1 cellular context compared by ENCODE assay signal in the genomic region with DNA sequence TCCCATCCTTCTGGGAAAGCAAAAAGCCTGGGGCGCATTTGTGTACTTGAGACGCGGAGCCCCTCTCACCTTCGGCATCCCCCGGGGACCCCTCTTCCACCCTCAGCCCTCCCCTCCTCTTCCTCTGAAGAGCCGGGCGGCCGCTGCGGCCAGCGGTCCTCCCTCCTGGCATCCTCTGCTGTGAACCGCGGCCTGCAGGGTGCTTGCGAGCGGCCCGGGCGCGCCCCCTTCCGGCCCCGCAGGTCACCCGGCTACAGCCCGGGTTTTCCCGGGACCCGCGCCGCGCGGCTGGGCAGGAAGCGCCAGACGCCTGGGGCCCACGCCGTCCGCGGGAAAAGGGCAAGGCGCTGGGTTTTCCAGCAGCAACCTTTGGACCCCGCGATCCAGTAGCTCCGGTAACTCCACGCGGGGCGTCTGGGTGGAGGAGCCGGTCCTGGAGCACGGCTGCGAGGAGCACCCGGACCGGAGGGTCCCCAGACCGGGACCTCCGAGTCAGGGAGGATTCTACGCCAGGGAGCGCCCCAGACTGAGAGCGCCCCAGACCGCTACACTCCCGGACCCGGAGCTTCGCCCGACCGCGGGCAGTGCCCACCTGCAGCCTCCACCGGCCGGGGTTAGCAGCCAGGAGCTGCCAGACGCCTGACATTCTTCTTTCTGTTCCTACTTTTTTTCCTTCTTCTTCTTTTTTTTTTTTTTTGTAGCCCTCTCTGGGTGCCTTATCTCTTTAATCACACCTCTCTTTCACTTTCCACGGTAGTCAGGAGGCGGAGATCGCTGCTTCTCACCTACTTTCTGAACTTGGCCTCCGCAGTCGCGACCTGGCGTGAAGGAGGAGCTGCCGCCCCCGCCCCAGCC.
TF ChIP-seq lines count a peak whose summit lies in the region.

A gene with protein sequence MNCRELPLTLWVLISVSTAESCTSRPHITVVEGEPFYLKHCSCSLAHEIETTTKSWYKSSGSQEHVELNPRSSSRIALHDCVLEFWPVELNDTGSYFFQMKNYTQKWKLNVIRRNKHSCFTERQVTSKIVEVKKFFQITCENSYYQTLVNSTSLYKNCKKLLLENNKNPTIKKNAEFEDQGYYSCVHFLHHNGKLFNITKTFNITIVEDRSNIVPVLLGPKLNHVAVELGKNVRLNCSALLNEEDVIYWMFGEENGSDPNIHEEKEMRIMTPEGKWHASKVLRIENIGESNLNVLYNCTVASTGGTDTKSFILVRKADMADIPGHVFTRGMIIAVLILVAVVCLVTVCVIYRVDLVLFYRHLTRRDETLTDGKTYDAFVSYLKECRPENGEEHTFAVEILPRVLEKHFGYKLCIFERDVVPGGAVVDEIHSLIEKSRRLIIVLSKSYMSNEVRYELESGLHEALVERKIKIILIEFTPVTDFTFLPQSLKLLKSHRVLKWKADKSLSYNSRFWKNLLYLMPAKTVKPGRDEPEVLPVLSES (plus strand): TSS at position 271 of the 855 bp plus-strand sequence. CDS start 6,865 bp downstream, outside the sequence.

TF ChIP-seq in K562, 482 proteins besides CTCF, POLR2A, EP300 and RAD21 (continued from another document and continues in another):
- TF ChIP-seq TEAD4 (IDR thresholded peaks at IDR 0.05; ENCODE audit: low read length) (no peak), TEAD4 (CRISPR knock-in tag; IDR thresholded peaks at IDR 0.05; ENCODE audit: borderline replicate concordance) (no peak), NUFIP1 (IDR thresholded peaks at IDR 0.05; ENCODE audit: partially characterized antibody) (no peak), TCFL5 (CRISPR knock-in tag; conservative IDR thresholded peaks at IDR 0.05) (no peak), PHF20 (IDR thresholded peaks at IDR 0.05; ENCODE audit: partially characterized antibody) (no peak), SRSF3 (IDR thresholded peaks at IDR 0.05; ENCODE audit: insufficient read depth, low read length) (no peak), RFX5 (IDR thresholded peaks at IDR 0.05; ENCODE audit: low read depth, low read length) (no peak), SIN3A (IDR thresholded peaks at IDR 0.05; ENCODE audit: borderline replicate concordance in 2 of 2, control insufficient read depth in 1 of 2, low read depth in 2 of 2, low read length in 2 of 2) (no peak), MLX (CRISPR knock-in tag; conservative IDR thresholded peaks at IDR 0.05) (no peak), HMBOX1 (IDR thresholded peaks at IDR 0.05) (no peak), SOX6 (IDR thresholded peaks at IDR 0.05) (0 out of 2 replicates have a peak, but pooled peaks have one; percentile 36), CBX5 (IDR thresholded peaks at IDR 0.05; ENCODE audit: borderline replicate concordance, low read depth) (no peak), ZNF436 (CRISPR knock-in tag; IDR thresholded peaks at IDR 0.05) (no peak), ARNT (IDR thresholded peaks at IDR 0.05) (no peak), NR3C1 (CRISPR knock-in tag; IDR thresholded peaks at IDR 0.05) (no peak), RBM34 (IDR thresholded peaks at IDR 0.05; ENCODE audit: borderline replicate concordance, insufficient read depth, low read length) (no peak), HSF4 (CRISPR knock-in tag; IDR thresholded peaks at IDR 0.05; ENCODE audit: borderline replicate concordance) (no peak), EP400 (IDR thresholded peaks at IDR 0.05) (no peak), ZNF655 (CRISPR knock-in tag; IDR thresholded peaks at IDR 0.05) (no peak), IRF2 (CRISPR knock-in tag; IDR thresholded peaks at IDR 0.05) (no peak), ZNF445 (CRISPR knock-in tag; IDR thresholded peaks at IDR 0.05; ENCODE audit: low read depth) (no peak), GABPB2 (CRISPR knock-in tag; conservative IDR thresholded peaks at IDR 0.05) (no peak), ZNF592 (IDR thresholded peaks at IDR 0.05) (no peak), ZNF274 (IDR thresholded peaks at IDR 0.05; ENCODE audit: borderline replicate concordance, low read depth, low read length) (no peak), OTX1 (CRISPR knock-in tag; IDR thresholded peaks at IDR 0.05) (no peak), E2F8 (IDR thresholded peaks at IDR 0.05; ENCODE audit: low read depth, partially characterized antibody) (no peak), ZNF224 (CRISPR knock-in tag; IDR thresholded peaks at IDR 0.05) (no peak), ATF2 (CRISPR knock-in tag; IDR thresholded peaks at IDR 0.05) (no peak), HEY1 (CRISPR knock-in tag; IDR thresholded peaks at IDR 0.05; ENCODE audit: borderline replicate concordance) (no peak), ZC3H8 (IDR thresholded peaks at IDR 0.05) (no peak), SREBF2 (CRISPR knock-in tag; IDR thresholded peaks at IDR 0.05) (no peak), FOXP4 (CRISPR knock-in tag; IDR thresholded peaks at IDR 0.05; ENCODE audit: borderline replicate concordance) (no peak)
- TF ChIP-seq, protein P1, sequence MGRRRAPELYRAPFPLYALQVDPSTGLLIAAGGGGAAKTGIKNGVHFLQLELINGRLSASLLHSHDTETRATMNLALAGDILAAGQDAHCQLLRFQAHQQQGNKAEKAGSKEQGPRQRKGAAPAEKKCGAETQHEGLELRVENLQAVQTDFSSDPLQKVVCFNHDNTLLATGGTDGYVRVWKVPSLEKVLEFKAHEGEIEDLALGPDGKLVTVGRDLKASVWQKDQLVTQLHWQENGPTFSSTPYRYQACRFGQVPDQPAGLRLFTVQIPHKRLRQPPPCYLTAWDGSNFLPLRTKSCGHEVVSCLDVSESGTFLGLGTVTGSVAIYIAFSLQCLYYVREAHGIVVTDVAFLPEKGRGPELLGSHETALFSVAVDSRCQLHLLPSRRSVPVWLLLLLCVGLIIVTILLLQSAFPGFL (CRISPR knock-in tag; IDR thresholded peaks at IDR 0.05), result no peak
- TF ChIP-seq, protein P2, sequence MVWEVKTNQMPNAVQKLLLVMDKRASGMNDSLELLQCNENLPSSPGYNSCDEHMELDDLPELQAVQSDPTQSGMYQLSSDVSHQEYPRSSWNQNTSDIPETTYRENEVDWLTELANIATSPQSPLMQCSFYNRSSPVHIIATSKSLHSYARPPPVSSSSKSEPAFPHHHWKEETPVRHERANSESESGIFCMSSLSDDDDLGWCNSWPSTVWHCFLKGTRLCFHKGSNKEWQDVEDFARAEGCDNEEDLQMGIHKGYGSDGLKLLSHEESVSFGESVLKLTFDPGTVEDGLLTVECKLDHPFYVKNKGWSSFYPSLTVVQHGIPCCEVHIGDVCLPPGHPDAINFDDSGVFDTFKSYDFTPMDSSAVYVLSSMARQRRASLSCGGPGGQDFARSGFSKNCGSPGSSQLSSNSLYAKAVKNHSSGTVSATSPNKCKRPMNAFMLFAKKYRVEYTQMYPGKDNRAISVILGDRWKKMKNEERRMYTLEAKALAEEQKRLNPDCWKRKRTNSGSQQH (CRISPR knock-in tag; IDR thresholded peaks at IDR 0.05), result no peak
